1 cellular context compared by ENCODE assay signal in genomic region chr11:119318240-119319135, GRCh38.
TF ChIP-seq lines count a peak whose summit lies in the region.

No MANE protein-coding gene starts in this region.

TF ChIP-seq in GM12878, 131 proteins besides CTCF, POLR2A, EP300 and RAD21 (continued from another document and continues in another):
- TF ChIP-seq, protein P1, sequence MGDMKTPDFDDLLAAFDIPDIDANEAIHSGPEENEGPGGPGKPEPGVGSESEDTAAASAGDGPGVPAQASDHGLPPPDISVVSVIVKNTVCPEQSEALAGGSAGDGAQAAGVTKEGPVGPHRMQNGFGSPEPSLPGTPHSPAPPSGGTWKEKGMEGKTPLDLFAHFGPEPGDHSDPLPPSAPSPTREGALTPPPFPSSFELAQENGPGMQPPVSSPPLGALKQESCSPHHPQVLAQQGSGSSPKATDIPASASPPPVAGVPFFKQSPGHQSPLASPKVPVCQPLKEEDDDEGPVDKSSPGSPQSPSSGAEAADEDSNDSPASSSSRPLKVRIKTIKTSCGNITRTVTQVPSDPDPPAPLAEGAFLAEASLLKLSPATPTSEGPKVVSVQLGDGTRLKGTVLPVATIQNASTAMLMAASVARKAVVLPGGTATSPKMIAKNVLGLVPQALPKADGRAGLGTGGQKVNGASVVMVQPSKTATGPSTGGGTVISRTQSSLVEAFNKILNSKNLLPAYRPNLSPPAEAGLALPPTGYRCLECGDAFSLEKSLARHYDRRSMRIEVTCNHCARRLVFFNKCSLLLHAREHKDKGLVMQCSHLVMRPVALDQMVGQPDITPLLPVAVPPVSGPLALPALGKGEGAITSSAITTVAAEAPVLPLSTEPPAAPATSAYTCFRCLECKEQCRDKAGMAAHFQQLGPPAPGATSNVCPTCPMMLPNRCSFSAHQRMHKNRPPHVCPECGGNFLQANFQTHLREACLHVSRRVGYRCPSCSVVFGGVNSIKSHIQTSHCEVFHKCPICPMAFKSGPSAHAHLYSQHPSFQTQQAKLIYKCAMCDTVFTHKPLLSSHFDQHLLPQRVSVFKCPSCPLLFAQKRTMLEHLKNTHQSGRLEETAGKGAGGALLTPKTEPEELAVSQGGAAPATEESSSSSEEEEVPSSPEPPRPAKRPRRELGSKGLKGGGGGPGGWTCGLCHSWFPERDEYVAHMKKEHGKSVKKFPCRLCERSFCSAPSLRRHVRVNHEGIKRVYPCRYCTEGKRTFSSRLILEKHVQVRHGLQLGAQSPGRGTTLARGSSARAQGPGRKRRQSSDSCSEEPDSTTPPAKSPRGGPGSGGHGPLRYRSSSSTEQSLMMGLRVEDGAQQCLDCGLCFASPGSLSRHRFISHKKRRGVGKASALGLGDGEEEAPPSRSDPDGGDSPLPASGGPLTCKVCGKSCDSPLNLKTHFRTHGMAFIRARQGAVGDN (IDR thresholded peaks at IDR 0.05): no peak; the same call in 1 of the 2 replicates
- TF ChIP-seq JUND (IDR thresholded peaks at IDR 0.05; ENCODE audit: low read depth, low read length) (peak; percentile 50; the same call in 1 of the 2 replicates), SMC3 (IDR thresholded peaks at IDR 0.05; ENCODE audit: borderline replicate concordance, low read length) (no peak), YBX1 (IDR thresholded peaks at IDR 0.05) (no peak), BHLHE40 (IDR thresholded peaks at IDR 0.05; ENCODE audit: borderline replicate concordance in 1 of 2, low read depth in 2 of 2, low read length in 1 of 2) (no peak), E4F1 (IDR thresholded peaks at IDR 0.05; ENCODE audit: borderline replicate concordance, partially characterized antibody) (no peak), ZSCAN29 (IDR thresholded peaks at IDR 0.05) (no peak), BACH1 (IDR thresholded peaks at IDR 0.05; ENCODE audit: borderline replicate concordance) (no peak), NBN (IDR thresholded peaks at IDR 0.05) (0 out of 2 replicates have a peak, but pooled peaks have one; percentile 40), SUPT20H (IDR thresholded peaks at IDR 0.05; ENCODE audit: borderline replicate concordance, control insufficient read depth, low read depth, low read length) (no peak), HDAC2 (IDR thresholded peaks at IDR 0.05) (no peak), NFYA (IDR thresholded peaks at IDR 0.05; ENCODE audit: borderline replicate concordance, low read depth, low read length) (no peak), ZBTB11 (CRISPR knock-in tag; IDR thresholded peaks at IDR 0.05) (no peak), E2F4 (IDR thresholded peaks at IDR 0.05; ENCODE audit: low read depth, low read length) (no peak), BCLAF1 (IDR thresholded peaks at IDR 0.05) (no peak), SUZ12 (IDR thresholded peaks at IDR 0.05; ENCODE audit: unreplicated experiment) (no peak), RUNX3 (IDR thresholded peaks at IDR 0.05; ENCODE audit: low read length) (peak; percentile 83), MLLT1 (IDR thresholded peaks at IDR 0.05) (0 out of 2 replicates have a peak, but pooled peaks have one; percentile 26), ZNF622 (IDR thresholded peaks at IDR 0.05) (no peak), SMARCA5 (IDR thresholded peaks at IDR 0.05) (no peak), ZNF384 (IDR thresholded peaks at IDR 0.05; ENCODE audit: borderline replicate concordance, low read depth, low read length) (no peak), ZNF24 (IDR thresholded peaks at IDR 0.05) (no peak), IKZF2 (IDR thresholded peaks at IDR 0.05) (peak; percentile 37 to 50; a peak in 3 of 4 replicates), ATF7 (IDR thresholded peaks at IDR 0.05; ENCODE audit: low read depth) (peak; percentile 89), FOXM1 (IDR thresholded peaks at IDR 0.05; ENCODE audit: low read depth, low read length) (no peak), PBX3 (IDR thresholded peaks at IDR 0.05; ENCODE audit: insufficient replicate concordance, low read depth, low read length) (no peak), NRF1 (conservative IDR thresholded peaks at IDR 0.05; ENCODE audit: low read depth, low read length) (no peak), SRF (IDR thresholded peaks at IDR 0.05; ENCODE audit: low read depth in 2 of 2, low read length in 2 of 2) (no peak)
- TF ChIP-seq, protein P2, sequence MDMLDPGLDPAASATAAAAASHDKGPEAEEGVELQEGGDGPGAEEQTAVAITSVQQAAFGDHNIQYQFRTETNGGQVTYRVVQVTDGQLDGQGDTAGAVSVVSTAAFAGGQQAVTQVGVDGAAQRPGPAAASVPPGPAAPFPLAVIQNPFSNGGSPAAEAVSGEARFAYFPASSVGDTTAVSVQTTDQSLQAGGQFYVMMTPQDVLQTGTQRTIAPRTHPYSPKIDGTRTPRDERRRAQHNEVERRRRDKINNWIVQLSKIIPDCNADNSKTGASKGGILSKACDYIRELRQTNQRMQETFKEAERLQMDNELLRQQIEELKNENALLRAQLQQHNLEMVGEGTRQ (IDR thresholded peaks at IDR 0.05; ENCODE audit: borderline replicate concordance, low read depth, low read length): no peak
- TF ChIP-seq, protein P3, sequence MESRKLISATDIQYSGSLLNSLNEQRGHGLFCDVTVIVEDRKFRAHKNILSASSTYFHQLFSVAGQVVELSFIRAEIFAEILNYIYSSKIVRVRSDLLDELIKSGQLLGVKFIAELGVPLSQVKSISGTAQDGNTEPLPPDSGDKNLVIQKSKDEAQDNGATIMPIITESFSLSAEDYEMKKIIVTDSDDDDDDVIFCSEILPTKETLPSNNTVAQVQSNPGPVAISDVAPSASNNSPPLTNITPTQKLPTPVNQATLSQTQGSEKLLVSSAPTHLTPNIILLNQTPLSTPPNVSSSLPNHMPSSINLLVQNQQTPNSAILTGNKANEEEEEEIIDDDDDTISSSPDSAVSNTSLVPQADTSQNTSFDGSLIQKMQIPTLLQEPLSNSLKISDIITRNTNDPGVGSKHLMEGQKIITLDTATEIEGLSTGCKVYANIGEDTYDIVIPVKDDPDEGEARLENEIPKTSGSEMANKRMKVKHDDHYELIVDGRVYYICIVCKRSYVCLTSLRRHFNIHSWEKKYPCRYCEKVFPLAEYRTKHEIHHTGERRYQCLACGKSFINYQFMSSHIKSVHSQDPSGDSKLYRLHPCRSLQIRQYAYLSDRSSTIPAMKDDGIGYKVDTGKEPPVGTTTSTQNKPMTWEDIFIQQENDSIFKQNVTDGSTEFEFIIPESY (IDR thresholded peaks at IDR 0.05): no peak
- TF ChIP-seq, protein P4, sequence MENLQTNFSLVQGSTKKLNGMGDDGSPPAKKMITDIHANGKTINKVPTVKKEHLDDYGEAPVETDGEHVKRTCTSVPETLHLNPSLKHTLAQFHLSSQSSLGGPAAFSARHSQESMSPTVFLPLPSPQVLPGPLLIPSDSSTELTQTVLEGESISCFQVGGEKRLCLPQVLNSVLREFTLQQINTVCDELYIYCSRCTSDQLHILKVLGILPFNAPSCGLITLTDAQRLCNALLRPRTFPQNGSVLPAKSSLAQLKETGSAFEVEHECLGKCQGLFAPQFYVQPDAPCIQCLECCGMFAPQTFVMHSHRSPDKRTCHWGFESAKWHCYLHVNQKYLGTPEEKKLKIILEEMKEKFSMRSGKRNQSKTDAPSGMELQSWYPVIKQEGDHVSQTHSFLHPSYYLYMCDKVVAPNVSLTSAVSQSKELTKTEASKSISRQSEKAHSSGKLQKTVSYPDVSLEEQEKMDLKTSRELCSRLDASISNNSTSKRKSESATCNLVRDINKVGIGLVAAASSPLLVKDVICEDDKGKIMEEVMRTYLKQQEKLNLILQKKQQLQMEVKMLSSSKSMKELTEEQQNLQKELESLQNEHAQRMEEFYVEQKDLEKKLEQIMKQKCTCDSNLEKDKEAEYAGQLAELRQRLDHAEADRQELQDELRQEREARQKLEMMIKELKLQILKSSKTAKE (IDR thresholded peaks at IDR 0.05; ENCODE audit: low read depth, poor library complexity, severe bottlenecking): no peak
